Comparison of ENCODE assay signal across 8 cellular contexts in genomic region chr3:172708905-172709775, GRCh38. TPM values are rescaled to one million over a fixed set of nuclear protein-coding genes. Genes with fewer than 3 reads are reported as not detected.
DNase-seq lines count a peak whose midpoint lies in the region; ATAC-seq and TF ChIP-seq lines count a peak whose summit lies in the region.

No MANE protein-coding gene starts in this region.

- H3K9me3 ChIP-seq in smooth muscle cell (replicated peaks; ENCODE audit: low read depth): no peaks in the 10 kb centered on the region

- H3K4me1 Mint-ChIP-seq in activated CD4-positive, alpha-beta T cell treated with anti-CD3 and anti-CD28 coated beads for 36 hours: peaks cover 18% of the 10 kb centered on the region
- H3K4me1 Mint-ChIP-seq in activated CD4-positive, alpha-beta memory T cell treated with anti-CD3 and anti-CD28 coated beads, Interleukin-2, amount 10 ng/mL, durations not matched to agents 7 days and 5 days: peaks cover 28% of the 10 kb centered on the region
- no peaks in the 10 kb centered on the region for H3K4me1 Mint-ChIP-seq in glutamatergic neuron (ENCODE audit: low read depth, unreplicated experiment)

- H3K4me3 ChIP-seq in smooth muscle cell: peak overlapping the region; percentile 78
- no peak overlapping the region for H3K4me3 ChIP-seq in H7 (ENCODE audit: insufficient read depth, low read depth, low read length)

- peak overlapping the region; percentile 9 for H3K27ac Mint-ChIP-seq in activated CD4-positive, alpha-beta T cell treated with anti-CD3 and anti-CD28 coated beads for 36 hours
- H3K27ac Mint-ChIP-seq in activated CD4-positive, alpha-beta memory T cell treated with anti-CD3 and anti-CD28 coated beads, Interleukin-2, amount 10 ng/mL, durations not matched to agents 7 days and 5 days: no peak overlapping the region
- no peak overlapping the region for H3K27ac Mint-ChIP-seq in glutamatergic neuron (ENCODE audit: unreplicated experiment)

- H4K20me1 ChIP-seq in smooth muscle cell (ENCODE audit: low read depth): no peaks in the 10 kb centered on the region

- no peaks in the 10 kb centered on the region for H3K27me3 Mint-ChIP-seq in activated CD4-positive, alpha-beta T cell treated with anti-CD3 and anti-CD28 coated beads for 36 hours
- H3K27me3 Mint-ChIP-seq in activated CD4-positive, alpha-beta memory T cell treated with anti-CD3 and anti-CD28 coated beads, Interleukin-2, amount 10 ng/mL, durations not matched to agents 7 days and 5 days: peaks cover 4% of the 10 kb centered on the region
- no peaks in the 10 kb centered on the region for H3K27me3 Mint-ChIP-seq in glutamatergic neuron (ENCODE audit: unreplicated experiment)

- TF ChIP-seq CTCF in glutamatergic neuron (IDR thresholded peaks at IDR 0.05; ENCODE audit: partially characterized antibody, unreplicated experiment) (no peak), smooth muscle cell (IDR thresholded peaks at IDR 0.05; ENCODE audit: borderline replicate concordance, insufficient read depth, poor library complexity, severe bottlenecking) (no peak)

- H2AFZ ChIP-seq in smooth muscle cell (ENCODE audit: low read depth): no peak overlapping the region

- H3K4me3 Mint-ChIP-seq in activated CD4-positive, alpha-beta T cell treated with anti-CD3 and anti-CD28 coated beads for 36 hours: peak overlapping the region; percentile 94
- peak overlapping the region; percentile 95 for H3K4me3 Mint-ChIP-seq in activated CD4-positive, alpha-beta memory T cell treated with anti-CD3 and anti-CD28 coated beads, Interleukin-2, amount 10 ng/mL, durations not matched to agents 7 days and 5 days
- peak overlapping the region; percentile 90 for H3K4me3 Mint-ChIP-seq in glutamatergic neuron (ENCODE audit: unreplicated experiment)

- no peaks in the 10 kb centered on the region for H3K9me3 Mint-ChIP-seq in activated CD4-positive, alpha-beta T cell treated with anti-CD3 and anti-CD28 coated beads for 36 hours (ENCODE audit: low read depth)
- no peaks in the 10 kb centered on the region for H3K9me3 Mint-ChIP-seq in activated CD4-positive, alpha-beta memory T cell treated with anti-CD3 and anti-CD28 coated beads, Interleukin-2, amount 10 ng/mL, durations not matched to agents 7 days and 5 days
- H3K9me3 Mint-ChIP-seq in glutamatergic neuron (ENCODE audit: unreplicated experiment): no peaks in the 10 kb centered on the region

- no peaks in the 10 kb centered on the region for H3K79me2 ChIP-seq in smooth muscle cell (ENCODE audit: low read depth)

- DNase-seq in activated CD4-positive, alpha-beta T cell treated with anti-CD3 and anti-CD28 coated beads for 36 hours: no peak
- no peak for DNase-seq in activated CD4-positive, alpha-beta T cell treated with anti-CD3 and anti-CD28 coated beads, Interleukin-2, amount 50 U/mL, for 4 hours
- no peak for DNase-seq in activated CD4-positive, alpha-beta memory T cell treated with anti-CD3 and anti-CD28 coated beads, Interleukin-2, amount 10 ng/mL, durations not matched to agents 7 days and 5 days
- no peak for DNase-seq in glutamatergic neuron
- no peak for DNase-seq in smooth muscle cell (lab: John Stamatoyannopoulos, UW; ENCODE audit: unreplicated experiment)
- DNase-seq in H7: no peak
- DNase-seq in stimulated activated CD4-positive, alpha-beta T cell treated with anti-CD3 and anti-CD28 coated beads, Interleukin-12 subunit alpha, Interleukin-12 subunit beta, amount 100 ng/mL, for 4 hours: no peak

- no peak overlapping the region for H3K27ac ChIP-seq in smooth muscle cell (ENCODE audit: low read depth)

- ATAC-seq in activated CD4-positive, alpha-beta T cell treated with anti-CD3 and anti-CD28 coated beads for 36 hours: no peak
- no peak for ATAC-seq in GM19023 (IDR thresholded peaks at IDR 0.05; ENCODE audit: unreplicated experiment)

- intact Hi-C loops in activated CD4-positive, alpha-beta T cell treated with anti-CD3 and anti-CD28 coated beads for 36 hours (cut with DNase I, micrococcal nuclease): no loop called here

- peak overlapping the region; percentile 93 for H3K4me2 ChIP-seq in smooth muscle cell

- H3K36me3 ChIP-seq in smooth muscle cell (ENCODE audit: low read depth) (no peaks in the 10 kb centered on the region), H7 (replicated peaks; ENCODE audit: control insufficient read depth, insufficient read depth, low read length) (no peaks in the 10 kb centered on the region)

- POLR2A ChIA-PET in activated CD4-positive, alpha-beta T cell treated with anti-CD3 and anti-CD28 coated beads for 36 hours (lab: Charles Lee): no interaction called here
- POLR2A ChIA-PET in activated CD4-positive, alpha-beta memory T cell treated with anti-CD3 and anti-CD28 coated beads, Interleukin-2, amount 10 ng/mL, durations not matched to agents 7 days and 5 days (lab: Charles Lee): interaction anchor here (1.0 to 1.8 kb wide), 2 partner anchors 8 kb away, joined by 3 to 5 read pairs; no protein-coding TSS in a partner anchor

- H3F3A ChIP-seq in smooth muscle cell (ENCODE audit: low read depth): peaks cover 11% of the 10 kb centered on the region

- H3K36me3 Mint-ChIP-seq in activated CD4-positive, alpha-beta T cell treated with anti-CD3 and anti-CD28 coated beads for 36 hours (ENCODE audit: low read depth): no peaks in the 10 kb centered on the region
- H3K36me3 Mint-ChIP-seq in activated CD4-positive, alpha-beta memory T cell treated with anti-CD3 and anti-CD28 coated beads, Interleukin-2, amount 10 ng/mL, durations not matched to agents 7 days and 5 days (ENCODE audit: low read depth): no peaks in the 10 kb centered on the region
- H3K36me3 Mint-ChIP-seq in glutamatergic neuron (ENCODE audit: unreplicated experiment): no peaks in the 10 kb centered on the region

- no peak overlapping the region for H3K9ac ChIP-seq in smooth muscle cell (ENCODE audit: low read depth)

- H3K4me1 ChIP-seq in smooth muscle cell (ENCODE audit: low read depth): peaks cover 5% of the 10 kb centered on the region

- H3K27me3 ChIP-seq in smooth muscle cell (ENCODE audit: low read depth) (no peaks in the 10 kb centered on the region), H7 (ENCODE audit: control insufficient read depth, insufficient read depth, low read length) (no peaks in the 10 kb centered on the region)

- 88% methylated on average over 2 of the region's 2 CpGs for WGBS in smooth muscle cell (ENCODE audit: low lambda C conversion rate)

- CTCF ChIA-PET in activated CD4-positive, alpha-beta T cell treated with anti-CD3 and anti-CD28 coated beads for 36 hours (lab: Charles Lee): interaction anchor here (1.2 to 2.4 kb wide), 7 partner anchors 7 to 248 kb away, joined by 3 to 11 read pairs (median 4); partner anchors contain the start of gene ECT2
- CTCF ChIA-PET in activated CD4-positive, alpha-beta memory T cell treated with anti-CD3 and anti-CD28 coated beads, Interleukin-2, amount 10 ng/mL, durations not matched to agents 7 days and 5 days (lab: Charles Lee): interaction anchor here (1.0 to 3.3 kb wide), 4 partner anchors 16 to 377 kb away, joined by 3 to 48 read pairs (median 8); partner anchors contain the start of gene ECT2

RNA-seq across cellular contexts. Expression of gene NCEH1, which starts 1.7 kb away (rescaled TPM):
- 1 to 10 TPM; 4.9 to 6.3 TPM for total RNA-seq in activated CD4-positive, alpha-beta T cell treated with anti-CD3 and anti-CD28 coated beads for 36 hours
- 1 to 10 TPM; 7.2 to 9.6 TPM for total RNA-seq in activated CD4-positive, alpha-beta memory T cell treated with anti-CD3 and anti-CD28 coated beads, Interleukin-2, amount 10 ng/mL, durations not matched to agents 7 days and 5 days
- total RNA-seq in glutamatergic neuron (ENCODE audit: unreplicated experiment) (1.5 TPM), smooth muscle cell (4.6 and 5.3 TPM in 2 replicates)
- polyA plus RNA-seq in smooth muscle cell: 1.9 and 3.6 TPM in 2 replicates
- 2.7 and 3.9 TPM in 2 replicates for total RNA-seq in H7 (2014; rRNA removed; shearing (Covaris generic))

RNA-seq across cellular contexts. Expression of gene ECT2, which starts 41.4 kb away (rescaled TPM):
- total RNA-seq in activated CD4-positive, alpha-beta T cell treated with anti-CD3 and anti-CD28 coated beads for 36 hours: 10 to 100 TPM; 39.4 to 40.6 TPM
- total RNA-seq in activated CD4-positive, alpha-beta memory T cell treated with anti-CD3 and anti-CD28 coated beads, Interleukin-2, amount 10 ng/mL, durations not matched to agents 7 days and 5 days: 10 to 100 TPM; 67.7 to 68.8 TPM
- total RNA-seq in glutamatergic neuron (ENCODE audit: unreplicated experiment): 11.5 TPM
- total RNA-seq in smooth muscle cell: 20.3 and 32.1 TPM in 2 replicates
- polyA plus RNA-seq in smooth muscle cell: 6.3 and 10.9 TPM in 2 replicates
- total RNA-seq in H7 (2014; rRNA removed; shearing (Covaris generic)): 78.2 and 117 TPM in 2 replicates
